Comparison of ENCODE assay signal across 11 cellular contexts in genomic region chr10:6013413-6014192, GRCh38. TPM values are rescaled to one million over a fixed set of nuclear protein-coding genes. Genes with fewer than 3 reads are reported as not detected.
DNase-seq lines count a peak whose midpoint lies in the region; ATAC-seq, FAIRE-seq and TF ChIP-seq lines count a peak whose summit lies in the region.
"Had no signal": no experiment of that assay in that cellular context is flagged by ENCODE, and none has a peak within 500 bp of the region (broad histone marks: within the 10 kb centered on the region; RNA-seq: fewer than 3 reads in every experiment).

No MANE protein-coding gene starts in this region.

- H3K4me1 Mint-ChIP-seq in CD4-positive, CD25-positive, alpha-beta regulatory T cell = peaks cover 14 to 45% (median 38%) of the 10 kb centered on the region in 4 donors
- H3K4me1 Mint-ChIP-seq in effector memory CD8-positive, alpha-beta T cell (ENCODE audit: low read depth in 2 of 2) = peaks cover 7 to 9% of the 10 kb centered on the region in 2 donors
- H3K4me1 Mint-ChIP-seq in glutamatergic neuron (ENCODE audit: low read depth, unreplicated experiment) = peaks cover 1% of the 10 kb centered on the region

- peak overlapping the region in 1 of 4 donors; percentile 13 for H3K4me3 Mint-ChIP-seq in CD4-positive, CD25-positive, alpha-beta regulatory T cell
- no peak overlapping the region for H3K4me3 Mint-ChIP-seq in effector memory CD8-positive, alpha-beta T cell
- no peak overlapping the region for H3K4me3 Mint-ChIP-seq in glutamatergic neuron (ENCODE audit: unreplicated experiment)

- H3K27me3 Mint-ChIP-seq in CD4-positive, CD25-positive, alpha-beta regulatory T cell = no peaks in the 10 kb centered on the region
- no peaks in the 10 kb centered on the region for H3K27me3 Mint-ChIP-seq in effector memory CD8-positive, alpha-beta T cell
- H3K27me3 Mint-ChIP-seq in glutamatergic neuron (ENCODE audit: unreplicated experiment) = no peaks in the 10 kb centered on the region

- TF ChIP-seq CTCF in A549 (IDR thresholded peaks at IDR 0.05) = no peak
- TF ChIP-seq CTCF in glutamatergic neuron (IDR thresholded peaks at IDR 0.05; ENCODE audit: partially characterized antibody, unreplicated experiment) = no peak

- TF ChIP-seq EP300 in A549 (IDR thresholded peaks at IDR 0.05) = no peak

- in situ Hi-C loops in SK-MEL-5 (cut with HindIII; ENCODE audit: low pct_unique_long_range_greater_than_20kb, low sequenced_read_pairs) = no loop called here

- no peaks in the 10 kb centered on the region for H3K4me1 ChIP-seq in A549
- peaks cover 18% of the 10 kb centered on the region for H3K4me1 ChIP-seq in CD4-positive, CD25-positive, alpha-beta regulatory T cell (ENCODE audit: control insufficient read depth, insufficient read depth, low read length, poor library complexity, severe bottlenecking)

- peaks cover 66% of the 10 kb centered on the region for H3K36me3 ChIP-seq in CD4-positive, CD25-positive, alpha-beta regulatory T cell (ENCODE audit: control insufficient read depth, insufficient read depth, low read length)
- H3K36me3 ChIP-seq: cardiac muscle cell had no signal

- no peak for FAIRE-seq in A549 (lab: Jason Lieb, UNC)

- peak overlapping the region; percentile 59 for H3K4me2 ChIP-seq in A549

- DNase-seq in A549 (ENCODE audit: low read depth in 1 of 2, low spot score in 1 of 2) (no peak), SK-MEL-5 (ENCODE audit: low read depth, low spot score) (peak; percentile 7), OCI-M1 (lab: John Stamatoyannopoulos, UW) (no peak), glutamatergic neuron (no peak)
- DNase-seq in CD4-positive, CD25-positive, alpha-beta regulatory T cell = peak in 1 of 3 donors; percentile 16
- no peak for DNase-seq in effector memory CD8-positive, alpha-beta T cell

- no peak for TF ChIP-seq RAD21 in A549 (conservative IDR thresholded peaks at IDR 0.05 in 1 of 2, IDR thresholded peaks at IDR 0.05 in 1 of 2)

- ATAC-seq in A549 = peak; percentile 21 to 69; a peak in 3 of 6 replicates
- no peak for ATAC-seq in CD4-positive, CD25-positive, alpha-beta regulatory T cell (ENCODE audit: low read depth in 2 of 2)
- no peak for ATAC-seq in effector memory CD8-positive, alpha-beta T cell (replicated peaks)
- ATAC-seq in HG03039 (IDR thresholded peaks at IDR 0.05; ENCODE audit: unreplicated experiment) = no peak
- no peak for ATAC-seq in HG03139 (IDR thresholded peaks at IDR 0.05; ENCODE audit: unreplicated experiment)

- H3K27ac Mint-ChIP-seq in CD4-positive, CD25-positive, alpha-beta regulatory T cell = peak overlapping the region; percentile 86 to 97 (median 96)
- peak overlapping the region; percentile 90 to 94 for H3K27ac Mint-ChIP-seq in effector memory CD8-positive, alpha-beta T cell
- no peak overlapping the region for H3K27ac Mint-ChIP-seq in glutamatergic neuron (ENCODE audit: unreplicated experiment)

- TF ChIP-seq POLR2A in A549 (IDR thresholded peaks at IDR 0.05; ENCODE audit: low read length) = no peak

- no peak overlapping the region for H3K4me3 ChIP-seq in A549
- no peak overlapping the region for H3K4me3 ChIP-seq in CD4-positive, CD25-positive, alpha-beta regulatory T cell (ENCODE audit: low read depth, low read length)
- H3K4me3 ChIP-seq: cardiac muscle cell had no signal

- CTCF ChIA-PET in A549 (lab: Yijun Ruan, JAX) = interaction anchor here (0.7 to 4.1 kb wide), 37 partner anchors 10 to 391 kb away, joined by 3 to 18 read pairs (median 4); partner anchors contain the start of genes ANKRD16 and FBH1

- 47% methylated on average over 17 of the region's 17 CpGs for WGBS in A549 (ENCODE audit: missing lambda C conversion rate)

- no peaks in the 10 kb centered on the region for H3K9me3 ChIP-seq in A549
- H3K9me3 ChIP-seq in CD4-positive, CD25-positive, alpha-beta regulatory T cell (ENCODE audit: control insufficient read depth in 2 of 2, low read length in 2 of 2) = no peaks in the 10 kb centered on the region

- H3K27ac ChIP-seq in A549 = no peak overlapping the region; a peak in 1 of 6 replicates
- peak overlapping the region; percentile 80 for H3K27ac ChIP-seq in CD4-positive, CD25-positive, alpha-beta regulatory T cell (ENCODE audit: insufficient read depth, low read length, poor library complexity, severe bottlenecking)
- H3K27ac ChIP-seq: cardiac muscle cell, VCaP had no signal

- H3K27me3 ChIP-seq in CD4-positive, CD25-positive, alpha-beta regulatory T cell (ENCODE audit: control insufficient read depth, insufficient read depth, low read length) = no peaks in the 10 kb centered on the region
- H3K27me3 ChIP-seq: cardiac muscle cell had no signal

- POLR2A ChIA-PET in A549 (lab: Yijun Ruan, JAX) = interaction anchor here (0.7 kb wide), 1 partner anchor 124 kb away, joined by 3 read pairs; no protein-coding TSS in a partner anchor

- peaks cover 0 to 2% (median 0%) of the 10 kb centered on the region in 7 donors for H3K9me3 Mint-ChIP-seq in CD4-positive, CD25-positive, alpha-beta regulatory T cell
- no peaks in the 10 kb centered on the region for H3K9me3 Mint-ChIP-seq in effector memory CD8-positive, alpha-beta T cell
- no peaks in the 10 kb centered on the region for H3K9me3 Mint-ChIP-seq in glutamatergic neuron (ENCODE audit: unreplicated experiment)

- peaks cover 41% of the 10 kb centered on the region for H3K36me3 Mint-ChIP-seq in CD4-positive, CD25-positive, alpha-beta regulatory T cell
- H3K36me3 Mint-ChIP-seq in effector memory CD8-positive, alpha-beta T cell (ENCODE audit: insufficient read depth) = peaks cover 4% of the 10 kb centered on the region
- no peaks in the 10 kb centered on the region for H3K36me3 Mint-ChIP-seq in glutamatergic neuron (ENCODE audit: unreplicated experiment)

TF ChIP-seq in A549, 52 proteins besides CTCF, POLR2A, EP300 and RAD21:
- TF ChIP-seq RARB (CRISPR knock-in tag; IDR thresholded peaks at IDR 0.05) (no peak), RNF2 (IDR thresholded peaks at IDR 0.05; ENCODE audit: borderline replicate concordance, low read depth) (no peak), MAZ (IDR thresholded peaks at IDR 0.05; ENCODE audit: borderline replicate concordance, low read depth, low read length) (no peak), JUN (IDR thresholded peaks at IDR 0.05) (no peak), POLR2AphosphoS2 (conservative IDR thresholded peaks at IDR 0.05; ENCODE audit: low read length) (no peak), SREBF2 (IDR thresholded peaks at IDR 0.05) (no peak)
- TF ChIP-seq, protein P1, sequence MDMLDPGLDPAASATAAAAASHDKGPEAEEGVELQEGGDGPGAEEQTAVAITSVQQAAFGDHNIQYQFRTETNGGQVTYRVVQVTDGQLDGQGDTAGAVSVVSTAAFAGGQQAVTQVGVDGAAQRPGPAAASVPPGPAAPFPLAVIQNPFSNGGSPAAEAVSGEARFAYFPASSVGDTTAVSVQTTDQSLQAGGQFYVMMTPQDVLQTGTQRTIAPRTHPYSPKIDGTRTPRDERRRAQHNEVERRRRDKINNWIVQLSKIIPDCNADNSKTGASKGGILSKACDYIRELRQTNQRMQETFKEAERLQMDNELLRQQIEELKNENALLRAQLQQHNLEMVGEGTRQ (IDR thresholded peaks at IDR 0.05) = no peak

RNA-seq across cellular contexts. Expression of gene IL15RA, which starts 36.3 kb away (rescaled TPM):
- polyA plus RNA-seq in A549 (2011; rRNA removed) = 0.83 and 0.91 TPM in 2 replicates
- polyA plus RNA-seq in A549 (2012; cell fraction: cytosol; rRNA removed) = 1.9 TPM in 2 replicates
- polyA plus RNA-seq in A549 (2012; cell fraction: nucleus; rRNA removed) = 1.5 and 1.7 TPM in 2 replicates
- 0.46 to 0.72 TPM (median 0.58 TPM) in 3 replicates for polyA plus RNA-seq in A549 (2017; fragmentation: RNase III; extraction: RNeasy Plus Mini Kit Qiagen cat#74134 plus additional on column Dnase treatment)
- polyA minus RNA-seq in A549 (2011; rRNA and poly(A)+ RNA removed) = 0.34 and 1.1 TPM in 2 replicates
- total RNA-seq in CD4-positive, CD25-positive, alpha-beta regulatory T cell = 17.7 TPM
- polyA plus RNA-seq in CD4-positive, CD25-positive, alpha-beta regulatory T cell = 10 to 100 TPM in 1 of 4 donors, 1 to 10 TPM in 3; 9.1 to 13.4 (median 9.5) TPM
- 0.24 and 0.79 TPM in 2 replicates for total RNA-seq in SK-MEL-5 (2014; rRNA removed; shearing (Covaris generic))
- polyA plus RNA-seq in SK-MEL-5 (2015; cell fraction: cytosol; rRNA removed) = 0.96 and 3.6 TPM in 2 replicates
- 0.56 and 3.2 TPM in 2 replicates for polyA plus RNA-seq in SK-MEL-5 (2015; cell fraction: nucleus; rRNA removed)
- not detected for total RNA-seq in glutamatergic neuron (ENCODE audit: unreplicated experiment)

RNA-seq across cellular contexts. Expression of gene IL2RA, which starts 48.6 kb away (rescaled TPM):
- polyA plus RNA-seq in A549 (2011; rRNA removed) = not detected in 2 replicates
- not detected in 2 replicates for polyA plus RNA-seq in A549 (2012; cell fraction: cytosol; rRNA removed)
- not detected in 2 replicates for polyA plus RNA-seq in A549 (2012; cell fraction: nucleus; rRNA removed)
- not detected in 3 replicates for polyA plus RNA-seq in A549 (2017; fragmentation: RNase III; extraction: RNeasy Plus Mini Kit Qiagen cat#74134 plus additional on column Dnase treatment)
- polyA minus RNA-seq in A549 (2011; rRNA and poly(A)+ RNA removed) = not detected in 2 replicates
- total RNA-seq in CD4-positive, CD25-positive, alpha-beta regulatory T cell = 220 TPM
- 100 to 1,000 TPM; 159 to 261 (median 179) TPM for polyA plus RNA-seq in CD4-positive, CD25-positive, alpha-beta regulatory T cell
- not detected in 2 replicates for total RNA-seq in SK-MEL-5 (2014; rRNA removed; shearing (Covaris generic))
- polyA plus RNA-seq in SK-MEL-5 (2015; cell fraction: cytosol; rRNA removed) = not detected in 2 replicates
- not detected in 2 replicates for polyA plus RNA-seq in SK-MEL-5 (2015; cell fraction: nucleus; rRNA removed)
- total RNA-seq in glutamatergic neuron (ENCODE audit: unreplicated experiment) = not detected
- total RNA-seq: cardiac muscle cell, M059J had no signal
- polyA plus RNA-seq: cardiac muscle cell had no signal

Comparison
In these comparisons a context has a peak if more than half of its experiments do, and no peak if none do; other contexts are left out.
1. ATAC-seq: peak in A549 (2 of 2); none in CD4-positive, CD25-positive, alpha-beta regulatory T cell (0 of 2), effector memory CD8-positive, alpha-beta T cell (single experiment), HG03039 (single experiment) and HG03139 (single experiment).
2. RNA of gene IL15RA, which starts 36.3 kb away (total RNA-seq): 17.7 TPM in CD4-positive, CD25-positive, alpha-beta regulatory T cell (single experiment); 0.24 to 0.79 TPM in SK-MEL-5 and not detected in glutamatergic neuron (single experiment); every median in the first group is over 10 times any median in the second.
3. RNA of gene IL2RA, which starts 48.6 kb away (total RNA-seq): 220 TPM in CD4-positive, CD25-positive, alpha-beta regulatory T cell (single experiment); not detected in SK-MEL-5 and not detected in glutamatergic neuron (single experiment); every median in the first group is over 100 times any median in the second.